Comparison of ENCODE assay signal across 23 cellular contexts in genomic region chr1:153705484-153705883, GRCh38. TPM values are rescaled to one million over a fixed set of nuclear protein-coding genes. Genes with fewer than 3 reads are reported as not detected.
DNase-seq lines count a peak whose midpoint lies in the region; ATAC-seq and TF ChIP-seq lines count a peak whose summit lies in the region.
"Had no signal": no experiment of that assay in that cellular context is flagged by ENCODE, and none has a peak within 500 bp of the region (broad histone marks: within the 10 kb centered on the region; RNA-seq: fewer than 3 reads in every experiment).

No MANE protein-coding gene starts in this region.

- H3K4me3 ChIP-seq in breast epithelium, result no peak overlapping the region
- H3K4me3 ChIP-seq in mammary epithelial cell (replicated peaks in 1 of 3; ENCODE audit: insufficient read depth in 1 of 3, low read depth in 2 of 3, low read length in 3 of 3), result no peak overlapping the region
- H3K4me3 ChIP-seq: GM23248 had no signal

- H3K9me3 ChIP-seq in breast epithelium (no peaks in the 10 kb centered on the region), mammary epithelial cell (replicated peaks; ENCODE audit: insufficient read depth, low read length) (no peaks in the 10 kb centered on the region)
- H3K9me3 ChIP-seq: BE2C had no signal

- BruUV-seq in MCF 10A (replicated peaks; lab: Mats Ljungman, UMichigan) (no TSS peak), mammary epithelial cell (replicated peaks; lab: Mats Ljungman, UMichigan) (no TSS peak)

- peak; percentile 27 for DNase-seq in MCF 10A (ENCODE audit: unreplicated experiment)
- DNase-seq in breast epithelium (ENCODE audit: low spot score in 2 of 2), result no peak
- no peak for DNase-seq in HEK293T (ENCODE audit: extremely low spot score)
- DNase-seq in mammary epithelial cell, result peak; percentile 17
- no peak for DNase-seq in cerebellar cortex (ENCODE audit: low spot score)
- DNase-seq in mesenteric fat pad (ENCODE audit: low spot score), result no peak
- DNase-seq in foreskin keratinocyte, result no peak
- DNase-seq: BE2C; CD4-positive, CD25-positive, alpha-beta regulatory T cell; COR-L47; DMS 273 treated with DMSO at 0.1 percent for 48 hours; GM23248; IMR-90; NCI-H1417; NCI-H187; NCI-H2107; NCI-H226; NCI-H510A treated with DMSO at 0.1 percent for 48 hours had no signal

- in situ Hi-C loops in mammary epithelial cell (cut with MboI; ENCODE audit: low sequenced_read_pairs in 2 of 2), result no loop called here

- H3K27me3 Mint-ChIP-seq in MCF 10A (ENCODE audit: insufficient read depth, unreplicated experiment), result no peaks in the 10 kb centered on the region

- no peaks in the 10 kb centered on the region for H3K27me3 ChIP-seq in breast epithelium
- no peaks in the 10 kb centered on the region for H3K27me3 ChIP-seq in mammary epithelial cell (ENCODE audit: insufficient read depth, low read length)
- H3K27me3 ChIP-seq in foreskin keratinocyte, result peaks cover 1% of the 10 kb centered on the region
- H3K27me3 ChIP-seq: BE2C had no signal

- no peak overlapping the region for H3K27ac Mint-ChIP-seq in MCF 10A (ENCODE audit: low read depth, unreplicated experiment)
- H3K27ac Mint-ChIP-seq: CD4-positive, CD25-positive, alpha-beta regulatory T cell had no signal

- no peaks in the 10 kb centered on the region for H3K4me1 ChIP-seq in breast epithelium
- peaks cover 3% of the 10 kb centered on the region for H3K4me1 ChIP-seq in mammary epithelial cell (ENCODE audit: insufficient read depth, low read length)
- no peaks in the 10 kb centered on the region for H3K4me1 ChIP-seq in foreskin keratinocyte
- H3K4me1 ChIP-seq: BE2C had no signal

- no peak overlapping the region for H3K27ac ChIP-seq in breast epithelium
- H3K27ac ChIP-seq in mammary epithelial cell (ENCODE audit: insufficient read depth, low read depth, low read length), result no peak overlapping the region
- no peak overlapping the region for H3K27ac ChIP-seq in foreskin keratinocyte
- H3K27ac ChIP-seq: GM23248 had no signal

- no peaks in the 10 kb centered on the region for H4K20me1 ChIP-seq in mammary epithelial cell (ENCODE audit: insufficient read depth, low read length)

- H3K9ac ChIP-seq in mammary epithelial cell (ENCODE audit: insufficient read depth, low read length), result no peak overlapping the region
- H3K9ac ChIP-seq: GM23248 had no signal

- no peak overlapping the region for H3K4me2 ChIP-seq in mammary epithelial cell (ENCODE audit: insufficient read depth, low read depth, low read length)

- CTCF ChIA-PET in MCF 10A (lab: Yijun Ruan, JAX), result interaction anchor here (0.6 kb wide), 1 partner anchor 16 kb away, joined by 3 read pairs; no protein-coding TSS in a partner anchor
- CTCF ChIA-PET in HEK293T (lab: Yijun Ruan, JAX), result interaction anchor here (0.6 kb wide), 1 partner anchor 91 kb away, joined by 3 read pairs; no protein-coding TSS in a partner anchor
- CTCF ChIA-PET in mammary epithelial cell (lab: Charles Lee; ENCODE audit: low non-redundant PET), result no interaction called here

- H3K4me3 Mint-ChIP-seq in MCF 10A (ENCODE audit: unreplicated experiment), result no peak overlapping the region
- H3K4me3 Mint-ChIP-seq: CD4-positive, CD25-positive, alpha-beta regulatory T cell had no signal

- no peak for TF ChIP-seq CTCF in MCF 10A (IDR thresholded peaks at IDR 0.05; ENCODE audit: unreplicated experiment)
- TF ChIP-seq CTCF in breast epithelium (IDR thresholded peaks at IDR 0.05), result no peak
- TF ChIP-seq CTCF in mammary epithelial cell (conservative IDR thresholded peaks at IDR 0.05 in 1 of 2, IDR thresholded peaks at IDR 0.05 in 1 of 2; ENCODE audit: extremely low read depth in 1 of 2, insufficient read depth in 1 of 2, low read depth in 1 of 2, low read length in 2 of 2), result no peak
- TF ChIP-seq CTCF in foreskin keratinocyte (conservative IDR thresholded peaks at IDR 0.05), result no peak

- H3K36me3 ChIP-seq in breast epithelium, result no peaks in the 10 kb centered on the region
- H3K36me3 ChIP-seq in mammary epithelial cell (ENCODE audit: insufficient read depth, low read length), result no peaks in the 10 kb centered on the region
- H3K36me3 ChIP-seq: BE2C had no signal

- no peaks in the 10 kb centered on the region for H3K79me2 ChIP-seq in mammary epithelial cell (ENCODE audit: insufficient read depth, low read length)

- WGBS in mammary epithelial cell (ENCODE audit: low coverage, missing lambda C conversion rate), result 83% methylated on average over 9 of the region's 9 CpGs

- peaks cover 8% of the 10 kb centered on the region for H3K4me1 Mint-ChIP-seq in MCF 10A (ENCODE audit: insufficient read depth, unreplicated experiment)
- H3K4me1 Mint-ChIP-seq: CD4-positive, CD25-positive, alpha-beta regulatory T cell had no signal

- intact Hi-C loops in MCF 10A (cut with micrococcal nuclease) (no loop called here), breast epithelium (cut with DNase I; ENCODE audit: low total_unique reads) (no loop called here), mammary epithelial cell (cut with micrococcal nuclease) (no loop called here)

- peaks cover 5% of the 10 kb centered on the region for H3K36me3 Mint-ChIP-seq in MCF 10A (ENCODE audit: insufficient read depth, unreplicated experiment)
- H3K36me3 Mint-ChIP-seq: CD4-positive, CD25-positive, alpha-beta regulatory T cell had no signal

- POLR2A ChIA-PET in MCF 10A (lab: Yijun Ruan, JAX) (interaction anchor here (2.4 kb wide), 1 partner anchor 70 kb away, joined by 6 read pairs; the partner anchor contains the start of gene SLC27A3), HEK293T (lab: Yijun Ruan, JAX) (interaction anchor here (1.8 kb wide), 1 partner anchor 23 kb away, joined by 7 read pairs; the partner anchor contains the start of gene INTS3)

- dilution Hi-C loops in mammary epithelial cell (cut with HindIII; ENCODE audit: low sequenced_read_pairs), result no loop called here

- TF ChIP-seq POLR2A in breast epithelium (IDR thresholded peaks at IDR 0.05), result no peak

- no peak for ATAC-seq in foreskin keratinocyte
- ATAC-seq: HCT116, Right ventricle myocardium inferior had no signal

- no peaks in the 10 kb centered on the region for H3K9me3 Mint-ChIP-seq in MCF 10A (ENCODE audit: unreplicated experiment)
- H3K9me3 Mint-ChIP-seq: CD4-positive, CD25-positive, alpha-beta regulatory T cell had no signal

- H2AFZ ChIP-seq in mammary epithelial cell (ENCODE audit: low read depth, low read length), result no peak overlapping the region
- H2AFZ ChIP-seq: GM23248 had no signal

TF ChIP-seq in HEK293T, 16 proteins besides CTCF, POLR2A, EP300 and RAD21:
- TF ChIP-seq PKNOX1 (IDR thresholded peaks at IDR 0.05), result 0 out of 2 replicates have a peak, but pooled peaks have one; percentile 47
- no peak for TF ChIP-seq ARNT (IDR thresholded peaks at IDR 0.05)

RNA-seq across cellular contexts. Expression of gene INTS3, which starts 22.4 kb away (rescaled TPM):
- total RNA-seq in MCF 10A (2022) (68.7 and 88.3 TPM in 2 replicates), breast epithelium (10 to 100 TPM; 46.5 to 53.4 (median 51.7) TPM), mammary epithelial cell (10 to 100 TPM; 32.8 to 45.6 TPM), mesenteric fat pad (36.7 TPM), foreskin keratinocyte (33.2 TPM in 2 replicates)
- polyA plus RNA-seq in mammary epithelial cell (35.5 TPM), foreskin keratinocyte (18.8 and 20.3 TPM in 2 replicates)
- 99.7 TPM for polyA minus RNA-seq in mammary epithelial cell

RNA-seq across cellular contexts. Expression of gene NPR1, which starts 27.0 kb away (rescaled TPM):
- not detected in 2 replicates for total RNA-seq in MCF 10A (2022)
- total RNA-seq in breast epithelium, result 100 to 1,000 TPM in 1 of 3 donors, 10 to 100 TPM in 2; 19.9 to 134 (median 46.5) TPM
- under 1 TPM in 1 of 2 donors, not detected in 1; 0.17 TPM for total RNA-seq in mammary epithelial cell
- polyA plus RNA-seq in mammary epithelial cell, result 0.05 TPM
- polyA minus RNA-seq in mammary epithelial cell, result not detected
- 156 TPM for total RNA-seq in mesenteric fat pad
- not detected in 2 replicates for total RNA-seq in foreskin keratinocyte
- polyA plus RNA-seq in foreskin keratinocyte, result not detected in 2 replicates
- total RNA-seq: CD4-positive, CD25-positive, alpha-beta regulatory T cell; Daoy; GM23248; IMR-90; SK-MEL-5; T-helper 1 cell treated with Interleukin-12 subunit alpha and Interleukin-12 subunit beta and Interleukin-4 antibody, amounts not matched to agents 30 ng/mL and 1 ng/mL, for 36 hours had no signal
- polyA plus RNA-seq: CD4-positive, CD25-positive, alpha-beta regulatory T cell had no signal

RNA-seq across cellular contexts. Expression of gene ILF2, which starts 34.7 kb away (rescaled TPM):
- total RNA-seq in MCF 10A (2022), result 348 and 374 TPM in 2 replicates
- total RNA-seq in breast epithelium, result 100 to 1,000 TPM in 2 of 3 donors, 10 to 100 TPM in 1; 92.2 to 169 (median 147) TPM
- total RNA-seq in mammary epithelial cell, result 100 to 1,000 TPM; 151 to 158 TPM
- polyA plus RNA-seq in mammary epithelial cell, result 254 TPM
- 201 TPM for polyA minus RNA-seq in mammary epithelial cell
- 116 TPM for total RNA-seq in mesenteric fat pad
- total RNA-seq in foreskin keratinocyte, result 248 and 264 TPM in 2 replicates
- polyA plus RNA-seq in foreskin keratinocyte, result 224 and 260 TPM in 2 replicates

RNA-seq across cellular contexts. Expression of gene SNAPIN, which starts 47.0 kb away (rescaled TPM):
- 55.9 and 63.7 TPM in 2 replicates for total RNA-seq in MCF 10A (2022)
- 10 to 100 TPM; 43.3 to 70.7 (median 54.2) TPM for total RNA-seq in breast epithelium
- 10 to 100 TPM; 33.1 to 39.8 TPM for total RNA-seq in mammary epithelial cell
- 40.7 TPM for polyA plus RNA-seq in mammary epithelial cell
- 18.8 TPM for polyA minus RNA-seq in mammary epithelial cell
- total RNA-seq in mesenteric fat pad, result 44.5 TPM
- total RNA-seq in foreskin keratinocyte, result 46.3 and 49.7 TPM in 2 replicates
- 52.8 and 59.4 TPM in 2 replicates for polyA plus RNA-seq in foreskin keratinocyte

Comparison
In these comparisons a context has a peak if more than half of its experiments do, and no peak if none do; other contexts are left out.
1. DNase-seq: peak in MCF 10A (single experiment) and mammary epithelial cell (single experiment); none in breast epithelium (0 of 2), HEK293T (single experiment), cerebellar cortex (single experiment), mesenteric fat pad (single experiment) and foreskin keratinocyte (0 of 2).
2. RNA of gene NPR1, which starts 27.0 kb away (total RNA-seq): 156 TPM in mesenteric fat pad (single experiment) and 19.9 to 134 TPM in breast epithelium; 0.17 TPM in mammary epithelial cell, not detected in MCF 10A and not detected in foreskin keratinocyte; every median in the first group is over 10 times any median in the second.